ENCODE assay signal across 8 cellular contexts in the genomic region with DNA sequence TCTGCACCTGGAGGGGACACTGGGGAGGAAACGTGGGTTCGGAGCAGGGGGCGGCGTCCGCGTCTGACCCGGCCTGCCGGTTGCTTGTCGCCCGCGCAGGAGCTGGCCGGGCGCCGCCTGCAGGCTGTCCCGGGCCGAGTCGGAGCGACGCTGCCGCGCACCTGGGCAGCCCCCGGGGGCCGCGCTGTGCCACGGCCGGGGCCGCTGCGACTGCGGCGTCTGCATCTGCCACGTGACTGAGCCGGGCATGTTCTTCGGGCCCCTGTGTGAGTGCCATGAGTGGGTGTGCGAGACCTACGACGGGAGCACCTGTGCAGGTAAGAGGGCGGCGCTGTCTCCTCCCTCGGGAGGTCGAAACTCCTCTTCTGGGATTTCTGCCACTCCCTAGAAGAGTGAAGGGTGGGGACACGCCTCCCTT. TPM values are rescaled to one million over a fixed set of nuclear protein-coding genes. Genes with fewer than 3 reads are reported as not detected.
DNase-seq lines count a peak whose midpoint lies in the region; ATAC-seq, FAIRE-seq and TF ChIP-seq lines count a peak whose summit lies in the region.

No MANE protein-coding gene starts in this region.

- H3K9me3 ChIP-seq in mammary epithelial cell (replicated peaks; ENCODE audit: insufficient read depth, low read length), result no peaks in the 10 kb centered on the region
- H3K9me3 ChIP-seq in uterus, result no peaks in the 10 kb centered on the region

- peaks cover 12% of the 10 kb centered on the region for H3K27me3 Mint-ChIP-seq in activated CD4-positive, alpha-beta memory T cell treated with anti-CD3 and anti-CD28 coated beads, Interleukin-2, amount 10 ng/mL, durations not matched to agents 7 days and 5 days

- H3K27ac Mint-ChIP-seq in activated CD4-positive, alpha-beta memory T cell treated with anti-CD3 and anti-CD28 coated beads, Interleukin-2, amount 10 ng/mL, durations not matched to agents 7 days and 5 days, result no peak overlapping the region

- no peaks in the 10 kb centered on the region for H4K20me1 ChIP-seq in mammary epithelial cell (ENCODE audit: insufficient read depth, low read length)

- H3K36me3 ChIP-seq in mammary epithelial cell (ENCODE audit: insufficient read depth, low read length) (no peaks in the 10 kb centered on the region), uterus (no peaks in the 10 kb centered on the region)

- in situ Hi-C loops in mammary epithelial cell (cut with MboI; ENCODE audit: low sequenced_read_pairs in 2 of 2), result no loop called here

- TF ChIP-seq CTCF in mammary epithelial cell (conservative IDR thresholded peaks at IDR 0.05 in 1 of 2, IDR thresholded peaks at IDR 0.05 in 1 of 2; ENCODE audit: extremely low read depth in 1 of 2, insufficient read depth in 1 of 2, low read depth in 1 of 2, low read length in 2 of 2), result peak in 1 of 2 donors; percentile 40
- no peak for TF ChIP-seq CTCF in omental fat pad (IDR thresholded peaks at IDR 0.05)
- peak in 1 of 4 experiments; percentile 27 for TF ChIP-seq CTCF in uterus (IDR thresholded peaks at IDR 0.05)

- peak overlapping the region; percentile 90 for H3K4me2 ChIP-seq in mammary epithelial cell (ENCODE audit: insufficient read depth, low read depth, low read length)

- ATAC-seq in HG02938 (IDR thresholded peaks at IDR 0.05; ENCODE audit: unreplicated experiment) (peak; percentile 21), omental fat pad (ENCODE audit: low FRiP score) (no peak)

- H3K9me3 Mint-ChIP-seq in activated CD4-positive, alpha-beta memory T cell treated with anti-CD3 and anti-CD28 coated beads, Interleukin-2, amount 10 ng/mL, durations not matched to agents 7 days and 5 days, result no peaks in the 10 kb centered on the region

- under 1% methylated on average over 17 of the region's 41 CpGs for WGBS in mammary epithelial cell (ENCODE audit: low coverage, missing lambda C conversion rate)

- no peak for TF ChIP-seq POLR2A in GM12892 (IDR thresholded peaks at IDR 0.05; ENCODE audit: low read depth, low read length)
- TF ChIP-seq POLR2A in uterus (IDR thresholded peaks at IDR 0.05), result no peak

- no peak overlapping the region for H3K4me3 Mint-ChIP-seq in activated CD4-positive, alpha-beta memory T cell treated with anti-CD3 and anti-CD28 coated beads, Interleukin-2, amount 10 ng/mL, durations not matched to agents 7 days and 5 days

- no peaks in the 10 kb centered on the region for H3K79me2 ChIP-seq in mammary epithelial cell (ENCODE audit: insufficient read depth, low read length)

- H3K9ac ChIP-seq in mammary epithelial cell (ENCODE audit: insufficient read depth, low read length), result peak overlapping the region; percentile 41

- peak overlapping the region; percentile 89 for H3K27ac ChIP-seq in mammary epithelial cell (ENCODE audit: insufficient read depth, low read depth, low read length)
- no peak overlapping the region for H3K27ac ChIP-seq in uterus

- POLR2A ChIA-PET in activated CD4-positive, alpha-beta memory T cell treated with anti-CD3 and anti-CD28 coated beads, Interleukin-2, amount 10 ng/mL, durations not matched to agents 7 days and 5 days (lab: Charles Lee), result no interaction called here

- no peaks in the 10 kb centered on the region for H3K27me3 ChIP-seq in mammary epithelial cell (ENCODE audit: insufficient read depth, low read length)
- no peaks in the 10 kb centered on the region for H3K27me3 ChIP-seq in uterus

- intact Hi-C loops in mammary epithelial cell (cut with micrococcal nuclease), result loop anchor here (2.0 to 10.0 kb wide), 4 partner anchors 46 to 243 kb away; no protein-coding TSS in a partner anchor
- intact Hi-C loops in uterus (cut with DNase I; ENCODE audit: low total_unique reads), result no loop called here

- dilution Hi-C loops in mammary epithelial cell (cut with HindIII; ENCODE audit: low sequenced_read_pairs), result no loop called here

- H3K4me1 Mint-ChIP-seq in activated CD4-positive, alpha-beta memory T cell treated with anti-CD3 and anti-CD28 coated beads, Interleukin-2, amount 10 ng/mL, durations not matched to agents 7 days and 5 days, result peaks cover 9% of the 10 kb centered on the region

- H2AFZ ChIP-seq in mammary epithelial cell (ENCODE audit: low read depth, low read length), result peak overlapping the region; percentile 83

- H3K4me3 ChIP-seq in mammary epithelial cell (replicated peaks in 1 of 3; ENCODE audit: insufficient read depth in 1 of 3, low read depth in 2 of 3, low read length in 3 of 3), result peak overlapping the region in 2 of 3 experiments; percentile 13 to 41
- H3K4me3 ChIP-seq in uterus, result peak overlapping the region in 1 of 2 donors; percentile 26

- H3K4me1 ChIP-seq in mammary epithelial cell (ENCODE audit: insufficient read depth, low read length), result peaks cover 72% of the 10 kb centered on the region
- no peaks in the 10 kb centered on the region for H3K4me1 ChIP-seq in uterus

- BruUV-seq in mammary epithelial cell (replicated peaks; lab: Mats Ljungman, UMichigan), result no TSS peak

- CTCF ChIA-PET in mammary epithelial cell (lab: Charles Lee; ENCODE audit: low non-redundant PET), result interaction anchor here (0.7 kb wide), 2 partner anchors 20 to 1061 kb away, joined by 3 to 5 read pairs; no protein-coding TSS in a partner anchor
- CTCF ChIA-PET in activated CD4-positive, alpha-beta memory T cell treated with anti-CD3 and anti-CD28 coated beads, Interleukin-2, amount 10 ng/mL, durations not matched to agents 7 days and 5 days (lab: Charles Lee), result no interaction called here

- peak; percentile 9 for DNase-seq in GM12892 (ENCODE audit: insufficient read length)
- peak; percentile 87 for DNase-seq in mammary epithelial cell
- DNase-seq in lung microvascular endothelial cell (ENCODE audit: low read depth in 2 of 2), result peak; percentile 41 to 77
- DNase-seq in ureter (ENCODE audit: low spot score), result no peak
- no peak for DNase-seq in omental fat pad (ENCODE audit: low spot score)
- no peak for DNase-seq in uterus
- DNase-seq in activated CD4-positive, alpha-beta memory T cell treated with anti-CD3 and anti-CD28 coated beads, Interleukin-2, amount 10 ng/mL, durations not matched to agents 7 days and 5 days, result no peak

- no peak for FAIRE-seq in GM12892 (lab: Jason Lieb, UNC)

- no peaks in the 10 kb centered on the region for H3K36me3 Mint-ChIP-seq in activated CD4-positive, alpha-beta memory T cell treated with anti-CD3 and anti-CD28 coated beads, Interleukin-2, amount 10 ng/mL, durations not matched to agents 7 days and 5 days (ENCODE audit: low read depth)

RNA-seq across cellular contexts. Expression of a gene that starts 1.3 kb away (rescaled TPM):
- polyA plus RNA-seq in GM12892 (2012; ENCODE audit: missing spikeins), result not detected
- 10 to 100 TPM in 1 of 2 donors, 1 to 10 TPM in 1; 5.5 to 16.7 TPM for total RNA-seq in mammary epithelial cell
- polyA plus RNA-seq in mammary epithelial cell, result 0.23 TPM
- polyA minus RNA-seq in mammary epithelial cell, result 5.1 TPM
- total RNA-seq in lung microvascular endothelial cell, result 5.0 and 8.1 TPM in 2 replicates
- total RNA-seq in ureter, result 1.9 TPM
- 1 to 10 TPM; 1.3 to 3.5 (median 2.4) TPM for total RNA-seq in omental fat pad
- 10 to 100 TPM in 1 of 4 donors, 1 to 10 TPM in 2, not detected in 1; 1.8 to 19.4 (median 2.6) TPM for total RNA-seq in uterus
- total RNA-seq in activated CD4-positive, alpha-beta memory T cell treated with anti-CD3 and anti-CD28 coated beads, Interleukin-2, amount 10 ng/mL, durations not matched to agents 7 days and 5 days, result not detected

RNA-seq across cellular contexts. Expression of a gene that starts 37.5 kb away (rescaled TPM):
- polyA plus RNA-seq in GM12892 (2012; ENCODE audit: missing spikeins), result not detected
- total RNA-seq in mammary epithelial cell, result 1 to 10 TPM; 2.4 to 4.5 TPM
- polyA plus RNA-seq in mammary epithelial cell, result 0.91 TPM
- not detected for polyA minus RNA-seq in mammary epithelial cell
- 12.9 and 16.5 TPM in 2 replicates for total RNA-seq in lung microvascular endothelial cell
- 1.1 TPM for total RNA-seq in ureter
- total RNA-seq in omental fat pad, result under 1 TPM; 0.28 to 0.84 (median 0.38) TPM
- 10 to 100 TPM in 1 of 4 donors, 1 to 10 TPM in 1, under 1 TPM in 2; under 0.01 to 13.2 (median 1.4) TPM for total RNA-seq in uterus
- total RNA-seq in activated CD4-positive, alpha-beta memory T cell treated with anti-CD3 and anti-CD28 coated beads, Interleukin-2, amount 10 ng/mL, durations not matched to agents 7 days and 5 days, result not detected

Comparison
In these comparisons a context has a peak if more than half of its experiments do, and no peak if none do; other contexts are left out.
1. DNase-seq: peak in GM12892 (single experiment), mammary epithelial cell (single experiment) and lung microvascular endothelial cell (2 of 2); none in ureter (single experiment), omental fat pad (single experiment), uterus (0 of 2) and activated CD4-positive, alpha-beta memory T cell treated with anti-CD3 and anti-CD28 coated beads, Interleukin-2, amount 10 ng/mL, durations not matched to agents 7 days and 5 days (single experiment).